In the genomic region with DNA sequence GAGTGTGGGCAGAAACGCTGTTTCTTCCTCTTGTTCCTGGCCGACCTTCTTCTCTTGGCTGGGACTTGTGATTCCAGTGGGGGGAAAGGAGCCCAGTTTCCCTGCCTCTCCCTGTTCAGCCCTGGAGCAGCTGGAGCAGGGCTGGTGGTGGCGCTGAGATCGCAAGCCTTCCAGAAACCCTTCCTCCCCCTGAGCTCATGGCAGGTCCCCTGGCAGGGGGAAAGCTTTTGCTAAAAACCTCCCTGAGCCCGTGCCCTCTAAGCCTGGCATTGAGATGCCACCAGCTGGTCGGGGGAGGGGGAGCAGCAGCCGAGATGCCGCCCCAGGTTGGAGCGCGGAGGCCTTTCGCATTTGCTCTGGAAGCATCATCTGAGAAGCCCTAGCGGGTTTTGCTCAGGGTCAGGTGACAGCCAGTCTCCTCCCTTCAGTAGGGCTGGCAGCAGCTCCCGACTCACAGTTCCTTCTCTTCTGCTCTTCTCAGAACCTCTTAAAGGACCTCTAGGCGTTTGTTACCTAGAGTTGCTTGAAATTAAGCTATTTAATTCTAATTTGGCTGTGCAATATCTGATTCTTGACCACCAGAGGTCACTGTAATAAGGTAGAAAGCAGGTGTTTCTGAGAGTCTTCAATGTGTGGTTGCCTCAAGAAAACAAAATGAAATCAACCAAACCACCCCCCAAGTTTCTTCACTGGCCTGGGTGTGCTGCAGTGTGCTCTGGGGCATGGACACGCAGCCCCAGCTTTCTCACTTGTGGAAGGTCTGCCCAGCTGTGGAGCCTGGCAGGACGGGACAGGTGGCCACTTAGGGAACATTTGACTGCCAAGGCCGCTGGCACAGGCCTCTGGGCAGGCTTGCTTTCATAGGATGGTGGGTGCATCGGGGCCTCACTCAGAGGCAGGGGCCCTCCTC, we compare ENCODE assay signal across 9 cellular contexts.
A peak's percentile ranks its signal among the peaks of the same experiment; 100 is the strongest.
DNase-seq lines count a peak whose midpoint lies in the region; ATAC-seq, FAIRE-seq and TF ChIP-seq lines count a peak whose summit lies in the region.
"Had no signal": no experiment of that assay in that cellular context is flagged by ENCODE, and none has a peak within 500 bp of the region (broad histone marks: within the 10 kb centered on the region; RNA-seq: fewer than 3 reads in every experiment).

No MANE protein-coding gene starts in this region.

- peak; percentile 45 to 46 for DNase-seq in cardiac muscle cell (ENCODE audit: low read depth in 1 of 2, low spot score in 1 of 2)
- DNase-seq in Right ventricle myocardium inferior (ENCODE audit: missing footprints): no peak
- peak; percentile 8 for DNase-seq in NCI-H146 treated with DMSO at 0.1 percent for 48 hours (lab: John Stamatoyannopoulos, UW; ENCODE audit: unreplicated experiment)
- no peak for DNase-seq in GM12878 (ENCODE audit: low read depth, low spot score)
- peak; percentile 12 for DNase-seq in HepG2 (ENCODE audit: low spot score)
- DNase-seq in activated CD8-positive, alpha-beta memory T cell treated with anti-CD3 and anti-CD28 coated beads, Interleukin-2, amount 50 U/mL, for 48 hours: no peak
- no peak for DNase-seq in GF-D8 (lab: John Stamatoyannopoulos, UW)
- no peak for DNase-seq in activated CD4-positive, CD25-positive, alpha-beta regulatory T cell (lab: John Stamatoyannopoulos, UW)
- DNase-seq: activated naive CD8-positive, alpha-beta T cell treated with anti-CD3 and anti-CD28 coated beads, Interleukin-2, amount 10 ng/mL, durations not matched to agents 7 days and 5 days had no signal

- ATAC-seq in Right ventricle myocardium inferior (no peak), GM12878 (peak; percentile 56), HepG2 (peak; percentile 31; the same call in 2 of the 3 replicates)

- BruUV-seq in GM12878 (replicated peaks; lab: Mats Ljungman, UMichigan) (no TSS peak), HepG2 (replicated peaks; lab: Mats Ljungman, UMichigan) (no TSS peak)

- FAIRE-seq in GM12878 (lab: Jason Lieb, UNC): peak; percentile 35
- peak; percentile 48 for FAIRE-seq in HepG2 (lab: Jason Lieb, UNC)

- no peak overlapping the region for H3K27ac ChIP-seq in cardiac muscle cell
- H3K27ac ChIP-seq in GM12878 (ENCODE audit: control insufficient read depth, insufficient read depth): no peak overlapping the region
- no peak overlapping the region for H3K27ac ChIP-seq in HepG2 (ENCODE audit: extremely low read length, insufficient read depth, low read length)

- no peak for TF ChIP-seq POLR2A in GM12878 (IDR thresholded peaks at IDR 0.05; ENCODE audit: low read depth, low read length)
- TF ChIP-seq POLR2A in HepG2 (IDR thresholded peaks at IDR 0.05; ENCODE audit: insufficient read depth in 1 of 2, low read depth in 2 of 2, low read length in 2 of 2): no peak

- H3K4me3 ChIP-seq in cardiac muscle cell: no peak overlapping the region
- no peak overlapping the region for H3K4me3 ChIP-seq in GM12878
- no peak overlapping the region for H3K4me3 ChIP-seq in HepG2 (replicated peaks in 1 of 3; ENCODE audit: insufficient read depth in 1 of 3, low read depth in 2 of 3, low read length in 3 of 3)

- POLR2A ChIA-PET in GM12878 (lab: Charles Lee) (no interaction called here), HepG2 (lab: Yijun Ruan, JAX) (no interaction called here)

- intact Hi-C loops in Right ventricle myocardium inferior (cut with DNase I) (loop anchor here (2.0 to 5.0 kb wide), 2 partner anchors 165 to 602 kb away; no protein-coding TSS in a partner anchor), GM12878 (cut with micrococcal nuclease; ENCODE audit: unreplicated experiment) (loop anchor here (2.0 to 5.0 kb wide), 2 partner anchors 176 to 605 kb away; no protein-coding TSS in a partner anchor), HepG2 (cut with micrococcal nuclease; ENCODE audit: unreplicated experiment) (loop anchor here (1.0 kb wide), 2 partner anchors 166 to 176 kb away; no protein-coding TSS in a partner anchor)

- H3K9ac ChIP-seq in GM12878 (ENCODE audit: control insufficient read depth, insufficient read depth, low read length) (no peak overlapping the region), HepG2 (ENCODE audit: insufficient read depth, low read depth, low read length) (no peak overlapping the region)

- TF ChIP-seq CTCF in cardiac muscle cell (IDR thresholded peaks at IDR 0.05; ENCODE audit: low read depth, low read length) (peak; percentile 57), GM12878 (IDR thresholded peaks at IDR 0.05 in 2 of 3, conservative IDR thresholded peaks at IDR 0.05 in 1 of 3; ENCODE audit: control insufficient read depth in 2 of 3, extremely low read depth in 1 of 3, insufficient read depth in 1 of 3, low read depth in 3 of 3, low read length in 3 of 3) (peak; percentile 37 to 60 (median 48); a peak in 5 of 6 replicates), HepG2 (CRISPR knock-in tag; IDR thresholded peaks at IDR 0.05) (peak; percentile 54)

- RAD21 ChIA-PET in GM12878 (lab: Charles Lee; ENCODE audit: unreplicated experiment): interaction anchor here (0.6 to 1.2 kb wide), 5 partner anchors 16 to 1124 kb away, joined by 3 to 4 read pairs (median 3); no protein-coding TSS in a partner anchor

- H3K79me2 ChIP-seq in GM12878 (ENCODE audit: control insufficient read depth, insufficient read depth, low read length) (no peaks in the 10 kb centered on the region), HepG2 (ENCODE audit: insufficient read depth, low read length) (no peaks in the 10 kb centered on the region)

- SMC1A ChIA-PET in GM12878 (lab: Charles Lee; ENCODE audit: uncharacterized antibody, unreplicated experiment): interaction anchor here (0.8 to 1.3 kb wide), 2 partner anchors 28 to 602 kb away, joined by 3 read pairs; no protein-coding TSS in a partner anchor

- H4K20me1 ChIP-seq in GM12878 (ENCODE audit: control insufficient read depth, insufficient read depth): no peaks in the 10 kb centered on the region
- H4K20me1 ChIP-seq in HepG2 (ENCODE audit: insufficient read depth, low read length): peaks cover 3% of the 10 kb centered on the region; the same call in 1 of the 2 replicates

- H3K36me3 ChIP-seq in cardiac muscle cell: no peaks in the 10 kb centered on the region
- no peaks in the 10 kb centered on the region for H3K36me3 ChIP-seq in GM12878 (ENCODE audit: control insufficient read depth in 2 of 2, insufficient read depth in 2 of 2, low read length in 1 of 2)
- no peaks in the 10 kb centered on the region for H3K36me3 ChIP-seq in HepG2 (replicated peaks in 1 of 2; ENCODE audit: control insufficient read depth in 1 of 2, insufficient read depth in 2 of 2, low read length in 2 of 2)

- TF ChIP-seq RAD21 in GM12878 (IDR thresholded peaks at IDR 0.05; ENCODE audit: insufficient read depth, low read depth, low read length): peak; percentile 39
- TF ChIP-seq RAD21 in HepG2 (CRISPR knock-in tag; IDR thresholded peaks at IDR 0.05): no peak

- H3K4me1 ChIP-seq in cardiac muscle cell (ENCODE audit: low read depth) (no peaks in the 10 kb centered on the region), GM12878 (ENCODE audit: control insufficient read depth, insufficient read depth, low read length) (no peaks in the 10 kb centered on the region), HepG2 (ENCODE audit: insufficient read depth, low read length) (no peaks in the 10 kb centered on the region)

- no peak for TF ChIP-seq EP300 in GM12878 (IDR thresholded peaks at IDR 0.05; ENCODE audit: borderline replicate concordance in 1 of 2, control insufficient read depth in 1 of 2, low read depth in 2 of 2, low read length in 2 of 2)
- no peak for TF ChIP-seq EP300 in HepG2 (IDR thresholded peaks at IDR 0.05; ENCODE audit: low read depth in 2 of 2, low read length in 2 of 2)
- TF ChIP-seq EP300 in HepG2 (CRISPR knock-in tag; IDR thresholded peaks at IDR 0.05; ENCODE audit: borderline replicate concordance): no peak

- H2AFZ ChIP-seq in GM12878 (ENCODE audit: control insufficient read depth, low read depth, low read length) (no peak overlapping the region), HepG2 (ENCODE audit: low read length) (no peak overlapping the region)

- H3K9me3 ChIP-seq in cardiac muscle cell (ENCODE audit: low read depth): no peaks in the 10 kb centered on the region
- no peaks in the 10 kb centered on the region for H3K9me3 ChIP-seq in GM12878 (replicated peaks; ENCODE audit: control insufficient read depth, insufficient read depth, low read length)
- no peaks in the 10 kb centered on the region for H3K9me3 ChIP-seq in HepG2 (ENCODE audit: low read length)

- whole genome bisulfite sequencing in GM12878 (ENCODE audit: insufficient coverage, insufficient replicate concordance, low lambda C conversion rate, missing lambda C conversion rate): 49% methylated on average over 18 of the region's 18 CpGs
- WGBS in HepG2 (ENCODE audit: low lambda C conversion rate): 1% methylated on average over 6 of the region's 18 CpGs

- CTCF ChIA-PET in GM12878 (lab: Yijun Ruan, JAX): interaction anchor here (0.7 to 2.7 kb wide), 15 partner anchors 9 to 710 kb away, joined by 3 to 17 read pairs (median 4); no protein-coding TSS in a partner anchor
- CTCF ChIA-PET in HepG2 (lab: Yijun Ruan, JAX; ENCODE audit: low intra/inter-chr PET ratio, low total read pairs): interaction anchor here (0.8 to 1.7 kb wide), 6 partner anchors 28 to 605 kb away, joined by 3 to 9 read pairs (median 6); no protein-coding TSS in a partner anchor

- H3K27me3 ChIP-seq in cardiac muscle cell: no peaks in the 10 kb centered on the region
- H3K27me3 ChIP-seq in GM12878 (replicated peaks in 1 of 2; ENCODE audit: control insufficient read depth in 2 of 2, insufficient read depth in 2 of 2, low read length in 1 of 2): no peaks in the 10 kb centered on the region; a peak in 1 of 4 replicates
- peaks cover 1 to 22% of the 10 kb centered on the region in 2 experiments; a peak in 3 of 5 replicates for H3K27me3 ChIP-seq in HepG2 (ENCODE audit: control insufficient read depth in 1 of 2, insufficient read depth in 2 of 2, low read length in 2 of 2)

- in situ Hi-C loops in GM12878 (cut with MboI) (loop anchor here (5.0 kb wide), 1 partner anchor 605 kb away; no protein-coding TSS in a partner anchor), HepG2 (cut with HindIII; ENCODE audit: extremely low pct_ligation_motif_present, low pct_unique_long_range_greater_than_20kb) (loop anchor here (5.0 kb wide), 1 partner anchor 175 kb away; no protein-coding TSS in a partner anchor)

- H3K4me2 ChIP-seq in GM12878 (ENCODE audit: control insufficient read depth, insufficient read depth) (no peak overlapping the region), HepG2 (ENCODE audit: low read depth, low read length) (no peak overlapping the region)

TF ChIP-seq in GM12878, 131 proteins besides CTCF, POLR2A, EP300 and RAD21 (continues in another document):
- TF ChIP-seq SMC3 (IDR thresholded peaks at IDR 0.05; ENCODE audit: borderline replicate concordance, low read length): peak; percentile 55; the same call in 1 of the 2 replicates
- no peak for TF ChIP-seq GABPA (IDR thresholded peaks at IDR 0.05; ENCODE audit: low read depth)
- no peak for TF ChIP-seq HDGF (IDR thresholded peaks at IDR 0.05)
- TF ChIP-seq ZSCAN29 (IDR thresholded peaks at IDR 0.05): no peak

TF ChIP-seq in HepG2, 621 proteins besides CTCF, POLR2A, EP300 and RAD21 (continues in another document):
- TF ChIP-seq MEF2D (CRISPR knock-in tag; IDR thresholded peaks at IDR 0.05): no peak

Comparison
In these comparisons a context has a peak if more than half of its experiments do, and no peak if none do; other contexts are left out.
1. DNase-seq: peak in cardiac muscle cell (2 of 2), NCI-H146 treated with DMSO at 0.1 percent for 48 hours (single experiment) and HepG2 (single experiment); none in Right ventricle myocardium inferior (single experiment), GM12878 (single experiment), activated CD8-positive, alpha-beta memory T cell treated with anti-CD3 and anti-CD28 coated beads, Interleukin-2, amount 50 U/mL, for 48 hours (single experiment), GF-D8 (single experiment) and activated CD4-positive, CD25-positive, alpha-beta regulatory T cell (0 of 4).
2. Peak in every context shown above with its lines, with median percentiles within 50 percentile points of each other: CTCF ChIP-seq.